Comparison of ENCODE assay signal across 22 cellular contexts in the genomic region with DNA sequence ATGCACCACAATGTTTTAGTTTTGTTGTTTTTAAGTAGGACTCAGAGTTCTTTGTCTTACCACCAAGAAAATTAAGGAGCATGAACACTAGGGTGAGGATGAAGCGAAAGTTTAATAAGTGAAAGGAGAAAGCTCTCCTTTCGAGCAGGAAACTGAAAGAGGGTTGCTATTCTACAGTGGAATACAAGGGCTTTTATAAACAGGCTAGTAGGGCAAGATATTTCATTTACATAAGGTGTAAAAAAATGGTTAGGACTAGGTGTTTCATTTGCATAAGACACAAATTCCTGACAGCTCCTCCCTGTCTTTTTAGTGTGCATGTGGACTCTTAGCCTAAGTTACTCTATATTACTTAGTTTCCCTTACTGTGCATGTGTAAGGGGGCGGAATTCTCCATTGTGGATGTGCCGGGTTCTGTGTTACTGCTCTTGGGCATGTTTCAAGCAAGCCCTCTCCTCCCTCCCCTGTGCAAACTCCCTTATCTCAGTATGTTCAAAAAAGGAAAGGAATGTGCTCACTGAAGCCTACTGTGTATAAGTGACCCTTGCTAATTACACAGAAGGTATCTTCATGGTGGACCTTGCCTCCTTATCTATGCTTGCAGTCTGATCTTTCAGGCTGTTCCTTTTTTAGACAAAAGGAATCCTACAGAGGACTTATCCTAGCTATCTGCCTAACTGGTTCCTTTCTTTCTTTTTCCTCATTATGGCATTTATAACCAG. TPM values are rescaled to one million over a fixed set of nuclear protein-coding genes. Genes with fewer than 3 reads are reported as not detected.
"Had no signal": no experiment of that assay in that cellular context is flagged by ENCODE, and none has a peak within 500 bp of the region (broad histone marks: within the 10 kb centered on the region; RNA-seq: fewer than 3 reads in every experiment).

No MANE protein-coding gene starts in this region.

- H3K4me3 ChIP-seq: mucosa of descending colon, skin epidermis, suprapubic skin, upper lobe of left lung had no signal

- H3K36me3 ChIP-seq: brain microvascular endothelial cell, suprapubic skin, upper lobe of left lung had no signal

- H3K9me3 ChIP-seq: mucosa of descending colon, neutrophil, suprapubic skin, upper lobe of left lung had no signal

- H3K27ac ChIP-seq: brain microvascular endothelial cell, neutrophil, skin epidermis, suprapubic skin, upper lobe of left lung had no signal

- DNase-seq: activated CD4-positive, alpha-beta T cell treated with anti-CD3 and anti-CD28 coated beads, Interleukin-2, amount 50 U/mL, for 1 hour; activated CD8-positive, alpha-beta memory T cell treated with anti-CD3 and anti-CD28 coated beads for 24 hours; activated naive CD8-positive, alpha-beta T cell treated with anti-CD3 and anti-CD28 coated beads for 36 hours; amygdala; brain microvascular endothelial cell; effector memory CD4-positive, alpha-beta T cell; foreskin melanocyte; head of caudate nucleus; immature natural killer cell; mammary epithelial cell; mucosa of descending colon; naive thymus-derived CD4-positive, alpha-beta T cell; posterior cingulate gyrus; right cardiac atrium; T-helper 2 cell; upper lobe of left lung had no signal

- H3K27me3 ChIP-seq: brain microvascular endothelial cell, neutrophil, suprapubic skin, upper lobe of left lung had no signal

- H3K4me1 ChIP-seq: suprapubic skin, upper lobe of left lung had no signal

- ATAC-seq: activated CD4-positive, CD25-positive, alpha-beta regulatory T cell treated with anti-CD3 and anti-CD28 coated beads, Interleukin-2, amount 50 U/mL, for 24 hours; mucosa of descending colon; naive thymus-derived CD4-positive, alpha-beta T cell had no signal

RNA-seq across cellular contexts. Expression of a gene that starts 7.3 kb away (rescaled TPM):
- total RNA-seq: activated naive CD8-positive, alpha-beta T cell treated with anti-CD3 and anti-CD28 coated beads for 36 hours; cerebellum; fibroblast of lung; mammary epithelial cell; mucosa of descending colon; naive thymus-derived CD4-positive, alpha-beta T cell; right cardiac atrium; suprapubic skin; upper lobe of left lung had no signal
- polyA plus RNA-seq: fibroblast of lung; immature natural killer cell; mammary epithelial cell; naive thymus-derived CD4-positive, alpha-beta T cell; right cardiac atrium had no signal
